Comparison of ENCODE assay signal across 1 cellular context in the genomic region with DNA sequence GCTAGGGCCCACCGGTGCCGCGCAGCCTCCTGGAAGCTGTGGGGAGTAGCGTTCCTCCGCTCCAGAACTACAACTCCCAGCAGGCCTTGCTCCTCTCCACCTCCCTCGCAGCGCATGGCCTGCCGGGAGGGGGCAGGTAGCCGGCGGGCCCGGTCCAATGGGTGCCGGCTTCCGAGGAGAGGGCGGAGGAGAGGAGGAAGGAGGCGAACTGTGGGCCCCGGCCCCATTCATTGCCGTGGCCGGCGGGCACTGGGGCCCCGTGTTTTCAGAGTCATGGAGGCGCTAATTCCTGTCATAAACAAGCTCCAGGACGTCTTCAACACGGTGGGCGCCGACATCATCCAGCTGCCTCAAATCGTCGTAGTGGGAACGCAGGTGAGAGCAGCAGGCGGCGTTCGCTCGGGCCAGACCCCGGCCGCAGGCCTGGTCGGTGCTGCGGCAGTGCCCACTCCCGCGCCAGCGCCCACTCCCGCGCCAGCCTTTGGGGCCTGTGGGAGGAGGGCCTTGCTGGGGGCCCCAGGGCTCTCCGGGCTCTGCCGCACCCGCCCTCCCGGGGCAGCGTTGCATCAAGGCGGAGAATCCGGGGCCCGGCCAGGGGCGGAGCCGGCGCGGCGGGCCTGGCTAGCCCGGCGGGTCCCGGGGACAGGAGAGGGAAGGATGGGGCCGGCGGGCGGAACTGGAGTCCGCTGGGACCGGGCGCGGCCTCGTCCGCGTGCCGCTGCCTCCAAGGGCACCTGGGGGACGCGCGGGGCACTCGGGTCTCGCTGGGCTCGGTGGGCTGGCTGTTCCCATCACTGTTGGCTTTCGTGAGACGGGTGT.
TF ChIP-seq lines count a peak whose summit lies in the region.

DNM1L (plus strand) TSS at position 211 of the 819 bp plus-strand sequence; CDS start at position 274, 63 bp downstream.

TF ChIP-seq in HepG2, 621 proteins besides CTCF, POLR2A, EP300 and RAD21 (continued from another document and continues in another):
- TF ChIP-seq ZNF383 (CRISPR knock-in tag; IDR thresholded peaks at IDR 0.05; ENCODE audit: borderline replicate concordance) (peak; percentile 96; the same call in 1 of the 2 replicates), SMC3 (IDR thresholded peaks at IDR 0.05; ENCODE audit: low read length) (no peak), ZNF276 (CRISPR knock-in tag; IDR thresholded peaks at IDR 0.05; ENCODE audit: low read depth) (peak; percentile 70; the same call in 1 of the 2 replicates), BRD4 (CRISPR knock-in tag; IDR thresholded peaks at IDR 0.05) (0 out of 2 replicates have a peak, but pooled peaks have one; percentile 36), FOXP1 (IDR thresholded peaks at IDR 0.05) (no peak), FOXP1 (CRISPR knock-in tag; IDR thresholded peaks at IDR 0.05) (0 out of 2 replicates have a peak, but pooled peaks have one; percentile 4), FOXK1 (CRISPR knock-in tag; IDR thresholded peaks at IDR 0.05; ENCODE audit: borderline replicate concordance, low read depth) (peak; percentile 41; the same call in 1 of the 2 replicates), HOXA5 (CRISPR knock-in tag; IDR thresholded peaks at IDR 0.05) (peak; percentile 86), PHF8 (CRISPR knock-in tag; IDR thresholded peaks at IDR 0.05) (peak; percentile 99), ERF (CRISPR knock-in tag; IDR thresholded peaks at IDR 0.05) (peak; percentile 82; the same call in 1 of the 2 replicates), IRX3 (CRISPR knock-in tag; IDR thresholded peaks at IDR 0.05; ENCODE audit: borderline replicate concordance, low read depth) (no peak), ZSCAN25 (CRISPR knock-in tag; IDR thresholded peaks at IDR 0.05) (peak; percentile 38; the same call in 1 of the 2 replicates), ZNF12 (CRISPR knock-in tag; IDR thresholded peaks at IDR 0.05) (peak; percentile 52; the same call in 1 of the 2 replicates), MED1 (CRISPR knock-in tag; IDR thresholded peaks at IDR 0.05) (peak; percentile 46), SAFB2 (CRISPR knock-in tag; IDR thresholded peaks at IDR 0.05; ENCODE audit: borderline replicate concordance, low read depth) (peak; percentile 83; the same call in 1 of the 2 replicates), NR3C1 (CRISPR knock-in tag; IDR thresholded peaks at IDR 0.05) (no peak), ETV6 (CRISPR knock-in tag; conservative IDR thresholded peaks at IDR 0.05) (peak; percentile 6; the same call in 1 of the 2 replicates), GFI1 (CRISPR knock-in tag; IDR thresholded peaks at IDR 0.05; ENCODE audit: borderline replicate concordance) (peak; percentile 75; the same call in 1 of the 2 replicates), ARID5B (CRISPR knock-in tag; IDR thresholded peaks at IDR 0.05) (peak; percentile 53; the same call in 1 of the 2 replicates), ZNF260 (CRISPR knock-in tag; IDR thresholded peaks at IDR 0.05; ENCODE audit: borderline replicate concordance, low read depth) (no peak), MAX (IDR thresholded peaks at IDR 0.05) (peak; percentile 43), ZNF574 (CRISPR knock-in tag; IDR thresholded peaks at IDR 0.05) (peak; percentile 85), ZNF678 (CRISPR knock-in tag; IDR thresholded peaks at IDR 0.05) (peak; percentile 92), ZNF709 (CRISPR knock-in tag; IDR thresholded peaks at IDR 0.05) (peak; percentile 96; the same call in 1 of the 2 replicates), MAFK (conservative IDR thresholded peaks at IDR 0.05 in 1 of 2, IDR thresholded peaks at IDR 0.05 in 1 of 2; ENCODE audit: low read length in 2 of 2) (no peak), POGZ (CRISPR knock-in tag; IDR thresholded peaks at IDR 0.05) (peak; percentile 77), ZNF780A (CRISPR knock-in tag; IDR thresholded peaks at IDR 0.05) (no peak), RBM22 (optimal IDR thresholded peaks at IDR 0.05; ENCODE audit: low read length) (peak; percentile 75), ZNF451 (CRISPR knock-in tag; IDR thresholded peaks at IDR 0.05) (peak; percentile 46; the same call in 1 of the 2 replicates), ZNF616 (CRISPR knock-in tag; IDR thresholded peaks at IDR 0.05; ENCODE audit: low read depth) (peak; percentile 36; the same call in 1 of the 2 replicates), MTF1 (CRISPR knock-in tag; IDR thresholded peaks at IDR 0.05) (peak; percentile 69; the same call in 1 of the 2 replicates), ZFP91 (CRISPR knock-in tag; IDR thresholded peaks at IDR 0.05; ENCODE audit: borderline replicate concordance) (peak; percentile 92), ZNF556 (CRISPR knock-in tag; IDR thresholded peaks at IDR 0.05; ENCODE audit: borderline replicate concordance) (peak; percentile 74; the same call in 1 of the 2 replicates), ZNF83 (CRISPR knock-in tag; IDR thresholded peaks at IDR 0.05; ENCODE audit: borderline replicate concordance) (no peak)
- TF ChIP-seq, protein P1, sequence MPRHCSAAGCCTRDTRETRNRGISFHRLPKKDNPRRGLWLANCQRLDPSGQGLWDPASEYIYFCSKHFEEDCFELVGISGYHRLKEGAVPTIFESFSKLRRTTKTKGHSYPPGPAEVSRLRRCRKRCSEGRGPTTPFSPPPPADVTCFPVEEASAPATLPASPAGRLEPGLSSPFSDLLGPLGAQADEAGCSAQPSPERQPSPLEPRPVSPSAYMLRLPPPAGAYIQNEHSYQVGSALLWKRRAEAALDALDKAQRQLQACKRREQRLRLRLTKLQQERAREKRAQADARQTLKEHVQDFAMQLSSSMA (CRISPR knock-in tag; IDR thresholded peaks at IDR 0.05) = no peak; the same call in 1 of the 2 replicates
- TF ChIP-seq, protein P2, sequence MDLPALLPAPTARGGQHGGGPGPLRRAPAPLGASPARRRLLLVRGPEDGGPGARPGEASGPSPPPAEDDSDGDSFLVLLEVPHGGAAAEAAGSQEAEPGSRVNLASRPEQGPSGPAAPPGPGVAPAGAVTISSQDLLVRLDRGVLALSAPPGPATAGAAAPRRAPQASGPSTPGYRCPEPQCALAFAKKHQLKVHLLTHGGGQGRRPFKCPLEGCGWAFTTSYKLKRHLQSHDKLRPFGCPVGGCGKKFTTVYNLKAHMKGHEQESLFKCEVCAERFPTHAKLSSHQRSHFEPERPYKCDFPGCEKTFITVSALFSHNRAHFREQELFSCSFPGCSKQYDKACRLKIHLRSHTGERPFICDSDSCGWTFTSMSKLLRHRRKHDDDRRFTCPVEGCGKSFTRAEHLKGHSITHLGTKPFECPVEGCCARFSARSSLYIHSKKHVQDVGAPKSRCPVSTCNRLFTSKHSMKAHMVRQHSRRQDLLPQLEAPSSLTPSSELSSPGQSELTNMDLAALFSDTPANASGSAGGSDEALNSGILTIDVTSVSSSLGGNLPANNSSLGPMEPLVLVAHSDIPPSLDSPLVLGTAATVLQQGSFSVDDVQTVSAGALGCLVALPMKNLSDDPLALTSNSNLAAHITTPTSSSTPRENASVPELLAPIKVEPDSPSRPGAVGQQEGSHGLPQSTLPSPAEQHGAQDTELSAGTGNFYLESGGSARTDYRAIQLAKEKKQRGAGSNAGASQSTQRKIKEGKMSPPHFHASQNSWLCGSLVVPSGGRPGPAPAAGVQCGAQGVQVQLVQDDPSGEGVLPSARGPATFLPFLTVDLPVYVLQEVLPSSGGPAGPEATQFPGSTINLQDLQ (CRISPR knock-in tag; IDR thresholded peaks at IDR 0.05) = peak; percentile 76; the same call in 1 of the 2 replicates
- TF ChIP-seq, protein P3, sequence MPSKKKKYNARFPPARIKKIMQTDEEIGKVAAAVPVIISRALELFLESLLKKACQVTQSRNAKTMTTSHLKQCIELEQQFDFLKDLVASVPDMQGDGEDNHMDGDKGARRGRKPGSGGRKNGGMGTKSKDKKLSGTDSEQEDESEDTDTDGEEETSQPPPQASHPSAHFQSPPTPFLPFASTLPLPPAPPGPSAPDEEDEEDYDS (CRISPR knock-in tag; IDR thresholded peaks at IDR 0.05) = peak; percentile 92
- TF ChIP-seq, protein P4, sequence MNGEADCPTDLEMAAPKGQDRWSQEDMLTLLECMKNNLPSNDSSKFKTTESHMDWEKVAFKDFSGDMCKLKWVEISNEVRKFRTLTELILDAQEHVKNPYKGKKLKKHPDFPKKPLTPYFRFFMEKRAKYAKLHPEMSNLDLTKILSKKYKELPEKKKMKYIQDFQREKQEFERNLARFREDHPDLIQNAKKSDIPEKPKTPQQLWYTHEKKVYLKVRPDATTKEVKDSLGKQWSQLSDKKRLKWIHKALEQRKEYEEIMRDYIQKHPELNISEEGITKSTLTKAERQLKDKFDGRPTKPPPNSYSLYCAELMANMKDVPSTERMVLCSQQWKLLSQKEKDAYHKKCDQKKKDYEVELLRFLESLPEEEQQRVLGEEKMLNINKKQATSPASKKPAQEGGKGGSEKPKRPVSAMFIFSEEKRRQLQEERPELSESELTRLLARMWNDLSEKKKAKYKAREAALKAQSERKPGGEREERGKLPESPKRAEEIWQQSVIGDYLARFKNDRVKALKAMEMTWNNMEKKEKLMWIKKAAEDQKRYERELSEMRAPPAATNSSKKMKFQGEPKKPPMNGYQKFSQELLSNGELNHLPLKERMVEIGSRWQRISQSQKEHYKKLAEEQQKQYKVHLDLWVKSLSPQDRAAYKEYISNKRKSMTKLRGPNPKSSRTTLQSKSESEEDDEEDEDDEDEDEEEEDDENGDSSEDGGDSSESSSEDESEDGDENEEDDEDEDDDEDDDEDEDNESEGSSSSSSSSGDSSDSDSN (CRISPR knock-in tag; IDR thresholded peaks at IDR 0.05) = peak; percentile 97
